ENCODE assay signal across 36 cellular contexts in the genomic region with DNA sequence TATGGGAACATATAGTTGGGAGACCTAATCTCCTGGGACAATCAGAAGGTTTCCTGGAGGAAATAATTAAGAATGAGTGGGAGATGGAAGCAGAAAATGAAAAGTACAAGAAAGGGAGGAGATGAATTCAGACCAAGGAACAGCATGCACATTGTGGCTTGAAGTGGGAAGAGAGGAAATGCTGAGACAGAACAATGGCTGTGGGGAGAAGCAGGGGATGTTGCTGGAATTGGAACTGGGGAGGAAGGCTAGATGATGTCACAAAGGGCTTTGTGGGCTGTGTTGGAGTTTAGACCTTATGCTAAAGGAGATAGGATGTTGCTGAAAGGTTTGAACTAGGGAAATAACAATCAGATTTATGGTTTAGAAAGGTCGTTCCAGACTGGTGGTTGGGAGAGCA.
"Had no signal": no experiment of that assay in that cellular context is flagged by ENCODE, and none has a peak within 500 bp of the region (broad histone marks: within the 10 kb centered on the region; RNA-seq: fewer than 3 reads in every experiment).

No MANE protein-coding gene starts in this region.

- H3K27me3 Mint-ChIP-seq: activated B cell treated with CpG ODN at 0.5 μM for 24 hours; activated naive CD4-positive, alpha-beta T cell treated with anti-CD3 and anti-CD28 coated beads, Interleukin-2, amount 10 ng/mL, durations not matched to agents 7 days and 5 days; brain had no signal

- H3K27ac Mint-ChIP-seq: activated B cell treated with CpG ODN at 0.5 μM for 24 hours; activated CD4-positive, alpha-beta memory T cell treated with anti-CD3 and anti-CD28 coated beads, Interleukin-2, amount 10 ng/mL, durations not matched to agents 7 days and 5 days; activated CD4-positive, alpha-beta T cell treated with anti-CD3 and anti-CD28 coated beads for 36 hours; activated CD4-positive, alpha-beta T cell treated with anti-CD3 and anti-CD28 coated beads, Interleukin-2, amount 10 ng/mL, durations not matched to agents 7 days and 5 days; activated CD8-positive, alpha-beta memory T cell treated with anti-CD3 and anti-CD28 coated beads, Interleukin-2, amount 10 ng/mL, durations not matched to agents 7 days and 5 days; activated CD8-positive, alpha-beta T cell treated with anti-CD3 and anti-CD28 coated beads, Interleukin-2, amount 10 ng/mL, durations not matched to agents 7 days and 5 days; activated naive CD4-positive, alpha-beta T cell treated with anti-CD3 and anti-CD28 coated beads, Interleukin-2, amount 10 ng/mL, durations not matched to agents 7 days and 5 days; activated naive CD4-positive, alpha-beta T cell treated with anti-CD3 and anti-CD28 coated beads, Interleukin-2, amount 50 U/mL, for 24 hours; activated naive CD8-positive, alpha-beta T cell; activated naive CD8-positive, alpha-beta T cell treated with anti-CD3 and anti-CD28 coated beads, Interleukin-2, amount 10 ng/mL, durations not matched to agents 7 days and 5 days; activated naive CD8-positive, alpha-beta T cell treated with anti-CD3 and anti-CD28 coated beads, Interleukin-2, amount 50 U/mL, for 24 hours; activated T-cell treated with anti-CD3 and anti-CD28 coated beads, Interleukin-2, amount 50 U/mL, for 24 hours; activated T-helper 2 cell treated with anti-CD3 and anti-CD28 coated beads, Interferon-gamma antibody, Interleukin-2, Interleukin-4, amounts not matched to agents 10 μg/mL and 5 μg/mL and 100 μg/mL, durations not matched to agents 14 hours and 24 hours and 36 hours; brain; T-helper 1 cell treated with Interleukin-12 subunit alpha and Interleukin-12 subunit beta and Interleukin-4 antibody, amounts not matched to agents 30 μg/mL and 1 μg/mL, for 36 hours; T-helper 2 cell treated with Interferon-gamma antibody and Interleukin-4, amounts not matched to agents 5 μg/mL and 100 μg/mL, for 36 hours had no signal

- H3K9me3 Mint-ChIP-seq: activated B cell treated with CpG ODN at 0.5 μM for 24 hours; activated CD4-positive, alpha-beta memory T cell treated with anti-CD3 and anti-CD28 coated beads, Interleukin-2, amount 10 ng/mL, durations not matched to agents 7 days and 5 days; activated CD4-positive, alpha-beta T cell treated with anti-CD3 and anti-CD28 coated beads, Interleukin-2, amount 10 ng/mL, durations not matched to agents 7 days and 5 days; activated naive CD4-positive, alpha-beta T cell treated with anti-CD3 and anti-CD28 coated beads, Interleukin-2, amount 10 ng/mL, durations not matched to agents 7 days and 5 days; activated naive CD4-positive, alpha-beta T cell treated with anti-CD3 and anti-CD28 coated beads, Interleukin-2, amount 50 U/mL, for 24 hours; activated naive CD8-positive, alpha-beta T cell treated with anti-CD3 and anti-CD28 coated beads, Interleukin-2, amount 10 ng/mL, durations not matched to agents 7 days and 5 days; activated naive CD8-positive, alpha-beta T cell treated with anti-CD3 and anti-CD28 coated beads, Interleukin-2, amount 50 U/mL, for 24 hours; activated T-cell treated with anti-CD3 and anti-CD28 coated beads, Interleukin-2, amount 50 U/mL, for 24 hours; activated T-helper 2 cell treated with anti-CD3 and anti-CD28 coated beads, Interferon-gamma antibody, Interleukin-2, Interleukin-4, amounts not matched to agents 10 μg/mL and 5 μg/mL and 100 μg/mL, durations not matched to agents 14 hours and 24 hours and 36 hours; central memory CD8-positive, alpha-beta T cell; T-helper 1 cell treated with Interleukin-12 subunit alpha and Interleukin-12 subunit beta and Interleukin-4 antibody, amounts not matched to agents 30 μg/mL and 1 μg/mL, for 36 hours; T-helper 2 cell treated with Interferon-gamma antibody and Interleukin-4, amounts not matched to agents 5 μg/mL and 100 μg/mL, for 36 hours had no signal

- ATAC-seq: activated CD4-positive, alpha-beta T cell treated with anti-CD3 and anti-CD28 coated beads for 36 hours; activated CD8-positive, alpha-beta memory T cell treated with anti-CD3 and anti-CD28 coated beads, Interleukin-2, amount 10 ng/mL, durations not matched to agents 7 days and 5 days; activated CD8-positive, alpha-beta T cell treated with anti-CD3 and anti-CD28 coated beads, Interleukin-2, amount 10 ng/mL, durations not matched to agents 7 days and 5 days; activated naive CD8-positive, alpha-beta T cell treated with anti-CD3 and anti-CD28 coated beads, Interleukin-2, amount 50 U/mL, for 24 hours had no signal

- H3K36me3 ChIP-seq: ascending aorta, cardiac muscle cell had no signal

- H3K4me1 ChIP-seq: ascending aorta had no signal

- H3K4me3 Mint-ChIP-seq: activated B cell treated with CpG ODN at 0.5 μM for 24 hours; activated CD4-positive, alpha-beta memory T cell treated with anti-CD3 and anti-CD28 coated beads, Interleukin-2, amount 10 ng/mL, durations not matched to agents 7 days and 5 days; activated CD4-positive, alpha-beta T cell treated with anti-CD3 and anti-CD28 coated beads for 36 hours; activated CD4-positive, alpha-beta T cell treated with anti-CD3 and anti-CD28 coated beads, Interleukin-2, amount 10 ng/mL, durations not matched to agents 7 days and 5 days; activated CD8-positive, alpha-beta memory T cell treated with anti-CD3 and anti-CD28 coated beads, Interleukin-2, amount 10 ng/mL, durations not matched to agents 7 days and 5 days; activated CD8-positive, alpha-beta T cell treated with anti-CD3 and anti-CD28 coated beads, Interleukin-2, amount 10 ng/mL, durations not matched to agents 7 days and 5 days; activated naive CD4-positive, alpha-beta T cell treated with anti-CD3 and anti-CD28 coated beads, Interleukin-2, amount 10 ng/mL, durations not matched to agents 7 days and 5 days; activated naive CD4-positive, alpha-beta T cell treated with anti-CD3 and anti-CD28 coated beads, Interleukin-2, amount 50 U/mL, for 24 hours; activated naive CD8-positive, alpha-beta T cell; activated naive CD8-positive, alpha-beta T cell treated with anti-CD3 and anti-CD28 coated beads, Interleukin-2, amount 10 ng/mL, durations not matched to agents 7 days and 5 days; activated naive CD8-positive, alpha-beta T cell treated with anti-CD3 and anti-CD28 coated beads, Interleukin-2, amount 50 U/mL, for 24 hours; activated T-cell treated with anti-CD3 and anti-CD28 coated beads, Interleukin-2, amount 50 U/mL, for 24 hours; brain; central memory CD8-positive, alpha-beta T cell; T-helper 1 cell treated with Interleukin-12 subunit alpha and Interleukin-12 subunit beta and Interleukin-4 antibody, amounts not matched to agents 30 μg/mL and 1 μg/mL, for 36 hours; T-helper 2 cell treated with Interferon-gamma antibody and Interleukin-4, amounts not matched to agents 5 μg/mL and 100 μg/mL, for 36 hours had no signal

- H3K9me3 ChIP-seq: ascending aorta had no signal

- H3K27me3 ChIP-seq: ascending aorta, cardiac muscle cell had no signal

- H3K4me1 Mint-ChIP-seq: activated B cell treated with CpG ODN at 0.5 μM for 24 hours; activated CD4-positive, alpha-beta memory T cell treated with anti-CD3 and anti-CD28 coated beads, Interleukin-2, amount 10 ng/mL, durations not matched to agents 7 days and 5 days; activated CD4-positive, alpha-beta T cell treated with anti-CD3 and anti-CD28 coated beads, Interleukin-2, amount 10 ng/mL, durations not matched to agents 7 days and 5 days; activated CD8-positive, alpha-beta memory T cell treated with anti-CD3 and anti-CD28 coated beads, Interleukin-2, amount 10 ng/mL, durations not matched to agents 7 days and 5 days; activated naive CD4-positive, alpha-beta T cell treated with anti-CD3 and anti-CD28 coated beads, Interleukin-2, amount 10 ng/mL, durations not matched to agents 7 days and 5 days; activated naive CD4-positive, alpha-beta T cell treated with anti-CD3 and anti-CD28 coated beads, Interleukin-2, amount 50 U/mL, for 24 hours; activated naive CD8-positive, alpha-beta T cell treated with anti-CD3 and anti-CD28 coated beads, Interleukin-2, amount 10 ng/mL, durations not matched to agents 7 days and 5 days; brain; central memory CD8-positive, alpha-beta T cell had no signal

- DNase-seq: activated B cell treated with CpG ODN at 0.5 μM for 24 hours; activated CD4-positive, alpha-beta memory T cell treated with anti-CD3 and anti-CD28 coated beads, Interleukin-2, amount 10 ng/mL, durations not matched to agents 7 days and 5 days; activated CD4-positive, alpha-beta T cell treated with anti-CD3 and anti-CD28 coated beads for 36 hours; activated CD4-positive, alpha-beta T cell treated with anti-CD3 and anti-CD28 coated beads for 48 hours; activated CD4-positive, alpha-beta T cell treated with anti-CD3 and anti-CD28 coated beads, Interleukin-2, amount 10 ng/mL, durations not matched to agents 7 days and 5 days; activated CD4-positive, alpha-beta T cell treated with anti-CD3 and anti-CD28 coated beads, Interleukin-2, amount 50 U/mL, for 48 hours; activated CD4-positive, CD25-positive, alpha-beta regulatory T cell treated with anti-CD3 and anti-CD28 coated beads, Interleukin-2, amount 50 U/mL, for 72 hours; activated CD8-positive, alpha-beta memory T cell treated with anti-CD3 and anti-CD28 coated beads for 24 hours; activated CD8-positive, alpha-beta memory T cell treated with anti-CD3 and anti-CD28 coated beads, Interleukin-2, amount 10 ng/mL, durations not matched to agents 7 days and 5 days; activated CD8-positive, alpha-beta memory T cell treated with anti-CD3 and anti-CD28 coated beads, Interleukin-2, amount 50 U/mL, for 48 hours; activated CD8-positive, alpha-beta T cell treated with anti-CD3 and anti-CD28 coated beads, Interleukin-2, amount 10 ng/mL, durations not matched to agents 7 days and 5 days; activated effector memory CD4-positive, alpha-beta T cell treated with Interleukin-2 at 50 U/mL for 16 hours; activated gamma-delta T cell; activated naive CD4-positive, alpha-beta T cell treated with anti-CD3 and anti-CD28 coated beads, Interleukin-2, amount 10 ng/mL, durations not matched to agents 7 days and 5 days; activated naive CD4-positive, alpha-beta T cell treated with Interleukin-2 at 50 U/mL for 16 hours; activated naive CD8-positive, alpha-beta T cell treated with anti-CD3 and anti-CD28 coated beads, Interleukin-2, amount 10 ng/mL, durations not matched to agents 7 days and 5 days; activated naive CD8-positive, alpha-beta T cell treated with anti-CD3 and anti-CD28 coated beads, Interleukin-2, amount 50 U/mL, for 24 hours; activated T-cell treated with anti-CD3 and anti-CD28 coated beads, Interleukin-2, amount 50 U/mL, for 24 hours; activated T-cell treated with anti-CD3 and anti-CD28 coated beads, Interleukin-2, amount 50 U/mL, for 48 hours; amygdala; anterior cingulate cortex; caudate nucleus; cerebellar nuclear complex; T-helper 1 cell; T-helper 2 cell; T-helper 9 cell had no signal

- H3K36me3 Mint-ChIP-seq: activated CD8-positive, alpha-beta memory T cell treated with anti-CD3 and anti-CD28 coated beads, Interleukin-2, amount 10 ng/mL, durations not matched to agents 7 days and 5 days; activated naive CD4-positive, alpha-beta T cell treated with anti-CD3 and anti-CD28 coated beads, Interleukin-2, amount 10 ng/mL, durations not matched to agents 7 days and 5 days; activated naive CD4-positive, alpha-beta T cell treated with anti-CD3 and anti-CD28 coated beads, Interleukin-2, amount 50 U/mL, for 24 hours; activated naive CD8-positive, alpha-beta T cell; activated naive CD8-positive, alpha-beta T cell treated with anti-CD3 and anti-CD28 coated beads, Interleukin-2, amount 10 ng/mL, durations not matched to agents 7 days and 5 days; brain had no signal

- H3K4me3 ChIP-seq: ascending aorta, cardiac muscle cell had no signal

- H3K27ac ChIP-seq: ascending aorta, cardiac muscle cell, VCaP had no signal
